ENCODE assay signal across 15 cellular contexts in genomic region chr13:114122591-114123211, GRCh38. TPM values are rescaled to one million over a fixed set of nuclear protein-coding genes. Genes with fewer than 3 reads are reported as not detected.
DNase-seq lines count a peak whose midpoint lies in the region; ATAC-seq, FAIRE-seq and TF ChIP-seq lines count a peak whose summit lies in the region.
"Had no signal": no experiment of that assay in that cellular context is flagged by ENCODE, and none has a peak within 500 bp of the region (broad histone marks: within the 10 kb centered on the region; RNA-seq: fewer than 3 reads in every experiment).

No MANE protein-coding gene starts in this region.

- H3K4me3 Mint-ChIP-seq in CD8-positive, alpha-beta T cell: peak overlapping the region; percentile 35
- peak overlapping the region; percentile 50 for H3K4me3 Mint-ChIP-seq in central memory CD8-positive, alpha-beta T cell
- H3K4me3 Mint-ChIP-seq in nephron progenitor cell: no peak overlapping the region
- H3K4me3 Mint-ChIP-seq: type B pancreatic cell had no signal

- H3K4me1 ChIP-seq in BLaER1 treated with 17β-estradiol and CSF1 and Interleukin-3, amounts not matched to agents 10 nM and 100 nM: peaks cover 89 to 96% (median 95%) of the 10 kb centered on the region in 10 experiments
- peaks cover 90% of the 10 kb centered on the region for H3K4me1 ChIP-seq in CD8-positive, alpha-beta T cell (ENCODE audit: insufficient read depth, low read length)

- peaks cover 0 to 18% (median 3%) of the 10 kb centered on the region in 11 experiments; a peak in 4 of 22 replicates for H3K36me3 ChIP-seq in BLaER1 treated with 17β-estradiol and CSF1 and Interleukin-3, amounts not matched to agents 10 nM and 100 nM
- peaks cover 7% of the 10 kb centered on the region for H3K36me3 ChIP-seq in CD8-positive, alpha-beta T cell (ENCODE audit: insufficient read depth, low read length)

- no peak overlapping the region for H3K4me3 ChIP-seq in BLaER1 treated with 17β-estradiol and CSF1 and Interleukin-3, amounts not matched to agents 10 nM and 100 nM
- H3K4me3 ChIP-seq in CD8-positive, alpha-beta T cell (ENCODE audit: low read depth, low read length): peak overlapping the region; percentile 25

- H3K4me2 ChIP-seq in BLaER1 treated with 17β-estradiol and CSF1 and Interleukin-3, amounts not matched to agents 10 nM and 100 nM: peak overlapping the region; percentile 49 to 100 (median 64)

- H3K27me3 Mint-ChIP-seq in CD8-positive, alpha-beta T cell (ENCODE audit: low read depth): no peaks in the 10 kb centered on the region
- no peaks in the 10 kb centered on the region for H3K27me3 Mint-ChIP-seq in central memory CD8-positive, alpha-beta T cell
- H3K27me3 Mint-ChIP-seq in nephron progenitor cell (ENCODE audit: low read depth, poor library complexity): peaks cover 9% of the 10 kb centered on the region

- peak overlapping the region; percentile 92 for H3K27ac Mint-ChIP-seq in CD8-positive, alpha-beta T cell
- peak overlapping the region; percentile 49 for H3K27ac Mint-ChIP-seq in central memory CD8-positive, alpha-beta T cell (ENCODE audit: low read depth)
- H3K27ac Mint-ChIP-seq in nephron progenitor cell: peak overlapping the region; percentile 87
- H3K27ac Mint-ChIP-seq: type B pancreatic cell had no signal

- no peak for ATAC-seq in CD8-positive, alpha-beta T cell
- no peak for ATAC-seq in central memory CD8-positive, alpha-beta T cell (replicated peaks; ENCODE audit: extremely low read depth, poor library complexity, severe bottlenecking)

- H4K20me1 ChIP-seq in BLaER1 treated with 17β-estradiol and CSF1 and Interleukin-3, amounts not matched to agents 10 nM and 100 nM: peaks cover 77 to 98% (median 85%) of the 10 kb centered on the region in 11 experiments

- POLR2A ChIA-PET in CD8-positive, alpha-beta T cell (lab: Charles Lee): interaction anchor here (0.9 to 1.5 kb wide), 2 partner anchors 8 to 25 kb away, joined by 3 to 6 read pairs; no protein-coding TSS in a partner anchor

- intact Hi-C loops in CD8-positive, alpha-beta T cell (cut with DNase I, micrococcal nuclease): loop anchor here in 1 of 2 experiments (5.0 kb wide), 1 partner anchor 35 kb away; no protein-coding TSS in a partner anchor

- peaks cover 58% of the 10 kb centered on the region for H3K36me3 Mint-ChIP-seq in CD8-positive, alpha-beta T cell
- H3K36me3 Mint-ChIP-seq in central memory CD8-positive, alpha-beta T cell (ENCODE audit: insufficient read depth): peaks cover 43% of the 10 kb centered on the region
- no peaks in the 10 kb centered on the region for H3K36me3 Mint-ChIP-seq in nephron progenitor cell (ENCODE audit: low read depth)
- H3K36me3 Mint-ChIP-seq: type B pancreatic cell had no signal

- peaks cover 2% of the 10 kb centered on the region for H3K9me3 Mint-ChIP-seq in CD8-positive, alpha-beta T cell
- no peaks in the 10 kb centered on the region for H3K9me3 Mint-ChIP-seq in central memory CD8-positive, alpha-beta T cell
- no peaks in the 10 kb centered on the region for H3K9me3 Mint-ChIP-seq in nephron progenitor cell
- H3K9me3 Mint-ChIP-seq: type B pancreatic cell had no signal

- no peak for FAIRE-seq in RCC 7860 (lab: Jason Lieb, UNC)
- FAIRE-seq: endothelial cell of umbilical vein, keratinocyte had no signal

- peaks cover 83% of the 10 kb centered on the region for H3K4me1 Mint-ChIP-seq in CD8-positive, alpha-beta T cell (ENCODE audit: low read depth)
- H3K4me1 Mint-ChIP-seq in central memory CD8-positive, alpha-beta T cell: peaks cover 69% of the 10 kb centered on the region
- H3K4me1 Mint-ChIP-seq in nephron progenitor cell: peaks cover 78% of the 10 kb centered on the region

- no peak for TF ChIP-seq CTCF in CD8-positive, alpha-beta T cell (IDR thresholded peaks at IDR 0.05)
- TF ChIP-seq CTCF in nephron progenitor cell (IDR thresholded peaks at IDR 0.05): no peak

- peak in 1 of 7 experiments; percentile 10 for DNase-seq in CD8-positive, alpha-beta T cell
- no peak for DNase-seq in central memory CD8-positive, alpha-beta T cell (ENCODE audit: low spot score in 2 of 2)
- DNase-seq in nephron progenitor cell: no peak
- no peak for DNase-seq in foreskin melanocyte
- no peak for DNase-seq in COLO668 (lab: John Stamatoyannopoulos, UW; ENCODE audit: unreplicated experiment)
- DNase-seq in RCC 7860 (ENCODE audit: low spot score): no peak
- DNase-seq in NCI-H1092 (lab: John Stamatoyannopoulos, UW): no peak
- DNase-seq: activated CD8-positive, alpha-beta memory T cell treated with anti-CD3 and anti-CD28 coated beads, Interleukin-2, amount 50 U/mL, for 48 hours; NCI-H345; retina; stimulated activated CD4-positive, alpha-beta T cell treated with anti-CD3 and anti-CD28 coated beads, Interleukin-2, amount 100 ng/mL, for 48 hours had no signal

- H3K9ac ChIP-seq in BLaER1 treated with 17β-estradiol and CSF1 and Interleukin-3, amounts not matched to agents 10 nM and 100 nM: peak overlapping the region in 3 of 11 experiments; percentile 11 to 32 (median 23); a peak in 4 of 22 replicates

- CTCF ChIA-PET in CD8-positive, alpha-beta T cell (lab: Charles Lee): interaction anchor here (0.7 to 1.3 kb wide), 6 partner anchors 12 to 106 kb away, joined by 3 to 5 read pairs (median 3); no protein-coding TSS in a partner anchor

- no peaks in the 10 kb centered on the region for H3K27me3 ChIP-seq in BLaER1 treated with 17β-estradiol and CSF1 and Interleukin-3, amounts not matched to agents 10 nM and 100 nM
- H3K27me3 ChIP-seq in CD8-positive, alpha-beta T cell (ENCODE audit: insufficient read depth, low read length): no peaks in the 10 kb centered on the region

- H3K9me3 ChIP-seq in BLaER1 treated with 17β-estradiol and CSF1 and Interleukin-3, amounts not matched to agents 10 nM and 100 nM (replicated peaks in 1 of 11): no peaks in the 10 kb centered on the region; a peak in 2 of 22 replicates
- H3K9me3 ChIP-seq in CD8-positive, alpha-beta T cell (ENCODE audit: low read length): no peaks in the 10 kb centered on the region

- peak overlapping the region in 5 of 11 experiments; percentile 1 to 46 (median 17); a peak in 8 of 22 replicates for H3K27ac ChIP-seq in BLaER1 treated with 17β-estradiol and CSF1 and Interleukin-3, amounts not matched to agents 10 nM and 100 nM
- peak overlapping the region; percentile 11 for H3K27ac ChIP-seq in CD8-positive, alpha-beta T cell (ENCODE audit: low read depth, low read length)

RNA-seq across cellular contexts. Expression of gene RASA3, which starts 9.7 kb away (rescaled TPM):
- total RNA-seq in CD8-positive, alpha-beta T cell: 100 to 1,000 TPM; 144 TPM

RNA-seq across cellular contexts. Expression of gene CFAP97D2, which starts 56.4 kb away (rescaled TPM):
- total RNA-seq in CD8-positive, alpha-beta T cell: 1 to 10 TPM; 3.8 to 4.1 TPM
- total RNA-seq: endothelial cell of umbilical vein had no signal
